1 cellular context compared by ENCODE assay signal in genomic region chr4:94564252-94564651, GRCh38.
TF ChIP-seq lines count a peak whose summit lies in the region.

No MANE protein-coding gene starts in this region.

TF ChIP-seq in HepG2, 621 proteins besides CTCF, POLR2A, EP300 and RAD21 (continued from another document and continues in another):
- no peak for TF ChIP-seq ZNF225 (CRISPR knock-in tag; IDR thresholded peaks at IDR 0.05)
- TF ChIP-seq TBX3 (IDR thresholded peaks at IDR 0.05; ENCODE audit: borderline replicate concordance), result peak; percentile 46; the same call in 1 of the 2 replicates
- TF ChIP-seq, protein P1, sequence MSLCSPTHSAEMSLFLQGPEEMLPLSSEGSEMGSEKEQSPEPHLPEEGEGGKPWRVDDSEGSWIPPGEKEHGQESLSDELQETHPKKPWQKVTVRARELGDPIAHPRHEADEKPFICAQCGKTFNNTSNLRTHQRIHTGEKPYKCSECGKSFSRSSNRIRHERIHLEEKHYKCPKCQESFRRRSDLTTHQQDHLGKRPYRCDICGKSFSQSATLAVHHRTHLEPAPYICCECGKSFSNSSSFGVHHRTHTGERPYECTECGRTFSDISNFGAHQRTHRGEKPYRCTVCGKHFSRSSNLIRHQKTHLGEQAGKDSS (CRISPR knock-in tag; IDR thresholded peaks at IDR 0.05; ENCODE audit: borderline replicate concordance, low read depth), result peak; percentile 73; the same call in 1 of the 2 replicates
- TF ChIP-seq ZNF546 (CRISPR knock-in tag; conservative IDR thresholded peaks at IDR 0.05), result no peak
- no peak for TF ChIP-seq ZBTB25 (CRISPR knock-in tag; IDR thresholded peaks at IDR 0.05)
- TF ChIP-seq HIVEP1 (CRISPR knock-in tag; IDR thresholded peaks at IDR 0.05), result no peak
- 0 out of 2 replicates have a peak, but pooled peaks have one; percentile 21 for TF ChIP-seq ZNF441 (CRISPR knock-in tag; IDR thresholded peaks at IDR 0.05; ENCODE audit: borderline replicate concordance)
- TF ChIP-seq BCL3 (CRISPR knock-in tag; IDR thresholded peaks at IDR 0.05), result no peak
- peak; percentile 95 for TF ChIP-seq THRA (CRISPR knock-in tag; IDR thresholded peaks at IDR 0.05; ENCODE audit: borderline replicate concordance)
- no peak for TF ChIP-seq ZBTB1 (CRISPR knock-in tag; IDR thresholded peaks at IDR 0.05; ENCODE audit: borderline replicate concordance)
- TF ChIP-seq ZNF3 (CRISPR knock-in tag; IDR thresholded peaks at IDR 0.05), result no peak
- no peak for TF ChIP-seq NR3C1 (CRISPR knock-in tag; IDR thresholded peaks at IDR 0.05)
- TF ChIP-seq TBX2 (CRISPR knock-in tag; IDR thresholded peaks at IDR 0.05; ENCODE audit: borderline replicate concordance), result peak; percentile 69; the same call in 1 of the 2 replicates
- TF ChIP-seq ZSCAN22 (CRISPR knock-in tag; IDR thresholded peaks at IDR 0.05), result no peak
- no peak for TF ChIP-seq HNRNPUL1 (IDR thresholded peaks at IDR 0.05; ENCODE audit: low read depth, low read length)
- no peak for TF ChIP-seq MEIS2 (CRISPR knock-in tag; IDR thresholded peaks at IDR 0.05)
- no peak for TF ChIP-seq ZSCAN20 (CRISPR knock-in tag; IDR thresholded peaks at IDR 0.05; ENCODE audit: borderline replicate concordance)
- TF ChIP-seq MIER3 (CRISPR knock-in tag; IDR thresholded peaks at IDR 0.05; ENCODE audit: borderline replicate concordance), result peak; percentile 73; the same call in 1 of the 2 replicates
- TF ChIP-seq, protein P2, sequence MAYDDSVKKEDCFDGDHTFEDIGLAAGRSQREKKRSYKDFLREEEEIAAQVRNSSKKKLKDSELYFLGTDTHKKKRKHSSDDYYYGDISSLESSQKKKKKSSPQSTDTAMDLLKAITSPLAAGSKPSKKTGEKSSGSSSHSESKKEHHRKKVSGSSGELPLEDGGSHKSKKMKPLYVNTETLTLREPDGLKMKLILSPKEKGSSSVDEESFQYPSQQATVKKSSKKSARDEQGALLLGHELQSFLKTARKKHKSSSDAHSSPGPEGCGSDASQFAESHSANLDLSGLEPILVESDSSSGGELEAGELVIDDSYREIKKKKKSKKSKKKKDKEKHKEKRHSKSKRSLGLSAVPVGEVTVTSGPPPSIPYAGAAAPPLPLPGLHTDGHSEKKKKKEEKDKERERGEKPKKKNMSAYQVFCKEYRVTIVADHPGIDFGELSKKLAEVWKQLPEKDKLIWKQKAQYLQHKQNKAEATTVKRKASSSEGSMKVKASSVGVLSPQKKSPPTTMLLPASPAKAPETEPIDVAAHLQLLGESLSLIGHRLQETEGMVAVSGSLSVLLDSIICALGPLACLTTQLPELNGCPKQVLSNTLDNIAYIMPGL (CRISPR knock-in tag; IDR thresholded peaks at IDR 0.05; ENCODE audit: borderline replicate concordance in 1 of 2, low read depth in 1 of 2), result no peak
- TF ChIP-seq, protein P3, sequence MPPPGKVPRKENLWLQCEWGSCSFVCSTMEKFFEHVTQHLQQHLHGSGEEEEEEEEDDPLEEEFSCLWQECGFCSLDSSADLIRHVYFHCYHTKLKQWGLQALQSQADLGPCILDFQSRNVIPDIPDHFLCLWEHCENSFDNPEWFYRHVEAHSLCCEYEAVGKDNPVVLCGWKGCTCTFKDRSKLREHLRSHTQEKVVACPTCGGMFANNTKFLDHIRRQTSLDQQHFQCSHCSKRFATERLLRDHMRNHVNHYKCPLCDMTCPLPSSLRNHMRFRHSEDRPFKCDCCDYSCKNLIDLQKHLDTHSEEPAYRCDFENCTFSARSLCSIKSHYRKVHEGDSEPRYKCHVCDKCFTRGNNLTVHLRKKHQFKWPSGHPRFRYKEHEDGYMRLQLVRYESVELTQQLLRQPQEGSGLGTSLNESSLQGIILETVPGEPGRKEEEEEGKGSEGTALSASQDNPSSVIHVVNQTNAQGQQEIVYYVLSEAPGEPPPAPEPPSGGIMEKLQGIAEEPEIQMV (CRISPR knock-in tag; IDR thresholded peaks at IDR 0.05; ENCODE audit: low read depth), result no peak
- TF ChIP-seq PRMT3 (CRISPR knock-in tag; IDR thresholded peaks at IDR 0.05; ENCODE audit: borderline replicate concordance, low read depth), result no peak
- TF ChIP-seq USF2 (IDR thresholded peaks at IDR 0.05; ENCODE audit: low read depth, low read length), result no peak
- TF ChIP-seq USF2 (CRISPR knock-in tag; IDR thresholded peaks at IDR 0.05; ENCODE audit: borderline replicate concordance), result no peak
- no peak for TF ChIP-seq ZNF282 (IDR thresholded peaks at IDR 0.05; ENCODE audit: partially characterized antibody)
- TF ChIP-seq KLF11 (CRISPR knock-in tag; IDR thresholded peaks at IDR 0.05), result no peak
- peak; percentile 80 for TF ChIP-seq SAP130 (CRISPR knock-in tag; IDR thresholded peaks at IDR 0.05; ENCODE audit: low read depth)
- TF ChIP-seq ZNF24 (IDR thresholded peaks at IDR 0.05), result 0 out of 2 replicates have a peak, but pooled peaks have one; percentile 48
- TF ChIP-seq, protein P4, sequence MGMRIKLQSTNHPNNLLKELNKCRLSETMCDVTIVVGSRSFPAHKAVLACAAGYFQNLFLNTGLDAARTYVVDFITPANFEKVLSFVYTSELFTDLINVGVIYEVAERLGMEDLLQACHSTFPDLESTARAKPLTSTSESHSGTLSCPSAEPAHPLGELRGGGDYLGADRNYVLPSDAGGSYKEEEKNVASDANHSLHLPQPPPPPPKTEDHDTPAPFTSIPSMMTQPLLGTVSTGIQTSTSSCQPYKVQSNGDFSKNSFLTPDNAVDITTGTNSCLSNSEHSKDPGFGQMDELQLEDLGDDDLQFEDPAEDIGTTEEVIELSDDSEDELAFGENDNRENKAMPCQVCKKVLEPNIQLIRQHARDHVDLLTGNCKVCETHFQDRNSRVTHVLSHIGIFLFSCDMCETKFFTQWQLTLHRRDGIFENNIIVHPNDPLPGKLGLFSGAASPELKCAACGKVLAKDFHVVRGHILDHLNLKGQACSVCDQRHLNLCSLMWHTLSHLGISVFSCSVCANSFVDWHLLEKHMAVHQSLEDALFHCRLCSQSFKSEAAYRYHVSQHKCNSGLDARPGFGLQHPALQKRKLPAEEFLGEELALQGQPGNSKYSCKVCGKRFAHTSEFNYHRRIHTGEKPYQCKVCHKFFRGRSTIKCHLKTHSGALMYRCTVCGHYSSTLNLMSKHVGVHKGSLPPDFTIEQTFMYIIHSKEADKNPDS (CRISPR knock-in tag; IDR thresholded peaks at IDR 0.05), result 0 out of 2 replicates have a peak, but pooled peaks have one; percentile 59
- TF ChIP-seq DR1 (CRISPR knock-in tag; IDR thresholded peaks at IDR 0.05), result no peak
- no peak for TF ChIP-seq IRF1 (CRISPR knock-in tag; IDR thresholded peaks at IDR 0.05; ENCODE audit: low read depth)
- peak; percentile 60; the same call in 1 of the 2 replicates for TF ChIP-seq RFXANK (CRISPR knock-in tag; IDR thresholded peaks at IDR 0.05)
- TF ChIP-seq SCMH1 (CRISPR knock-in tag; IDR thresholded peaks at IDR 0.05; ENCODE audit: borderline replicate concordance), result no peak
- TF ChIP-seq ARID4A (CRISPR knock-in tag; IDR thresholded peaks at IDR 0.05; ENCODE audit: borderline replicate concordance), result no peak; the same call in 1 of the 2 replicates
- no peak for TF ChIP-seq ZNF678 (CRISPR knock-in tag; IDR thresholded peaks at IDR 0.05)
- TF ChIP-seq, protein P5, sequence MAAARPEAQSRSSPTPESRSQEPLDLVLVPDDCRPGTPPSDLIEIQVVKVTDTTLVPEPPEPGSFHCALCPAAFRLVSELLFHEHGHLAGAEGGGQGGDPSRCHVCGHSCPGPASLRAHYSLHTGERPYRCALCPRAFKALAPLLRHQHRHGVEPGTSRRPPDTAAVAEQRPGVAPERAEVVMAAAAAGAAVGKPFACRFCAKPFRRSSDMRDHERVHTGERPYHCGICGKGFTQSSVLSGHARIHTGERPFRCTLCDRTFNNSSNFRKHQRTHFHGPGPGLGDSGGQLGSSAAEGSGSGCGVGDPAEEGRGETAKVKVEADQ (CRISPR knock-in tag; IDR thresholded peaks at IDR 0.05; ENCODE audit: borderline replicate concordance), result no peak
- no peak for TF ChIP-seq MYC (CRISPR knock-in tag; IDR thresholded peaks at IDR 0.05; ENCODE audit: borderline replicate concordance)
- TF ChIP-seq YEATS4 (CRISPR knock-in tag; IDR thresholded peaks at IDR 0.05; ENCODE audit: borderline replicate concordance), result peak; percentile 46; the same call in 1 of the 2 replicates
- TF ChIP-seq GZF1 (CRISPR knock-in tag; IDR thresholded peaks at IDR 0.05), result no peak
- no peak for TF ChIP-seq ARNT (IDR thresholded peaks at IDR 0.05)
- TF ChIP-seq TFDP2 (CRISPR knock-in tag; IDR thresholded peaks at IDR 0.05), result no peak
- TF ChIP-seq MBD4 (IDR thresholded peaks at IDR 0.05; ENCODE audit: borderline replicate concordance, low read length), result no peak; the same call in 1 of the 2 replicates
- no peak for TF ChIP-seq ZNF335 (CRISPR knock-in tag; IDR thresholded peaks at IDR 0.05)
- peak; percentile 24; the same call in 1 of the 2 replicates for TF ChIP-seq ZNF205 (CRISPR knock-in tag; IDR thresholded peaks at IDR 0.05)
